In genomic region chr16:56228476-56228875, GRCh38 we compare ENCODE assay signal across 30 cellular contexts.
"Had no signal": no experiment of that assay in that cellular context is flagged by ENCODE, and none has a peak within 500 bp of the region (broad histone marks: within the 10 kb centered on the region; RNA-seq: fewer than 3 reads in every experiment).

No MANE protein-coding gene starts in this region.

- H3K36me3 ChIP-seq: ascending aorta, breast epithelium, cardiac muscle cell, esophagus muscularis mucosa, gastrocnemius medialis, heart left ventricle, WERI-Rb-1 had no signal

- H3K9me3 ChIP-seq: ascending aorta, breast epithelium, esophagus muscularis mucosa, gastrocnemius medialis, heart left ventricle had no signal

- H3K27ac ChIP-seq: ascending aorta, breast epithelium, cardiac muscle cell, coronary artery, esophagus muscularis mucosa, foreskin keratinocyte, gastrocnemius medialis, heart left ventricle, WERI-Rb-1 had no signal

- DNase-seq: activated B cell treated with CpG ODN at 0.5 μM for 24 hours; activated CD4-positive, alpha-beta memory T cell treated with anti-CD3 and anti-CD28 coated beads for 36 hours; activated CD4-positive, alpha-beta T cell treated with anti-CD3 and anti-CD28 coated beads, Interleukin-2, amount 10 ng/mL, durations not matched to agents 24 days and 14 days; activated CD8-positive, alpha-beta memory T cell treated with anti-CD3 and anti-CD28 coated beads, Interleukin-2, amount 10 ng/mL, durations not matched to agents 7 days and 5 days; activated CD8-positive, alpha-beta memory T cell treated with anti-CD3 and anti-CD28 coated beads, Interleukin-2, amount 50 U/mL, for 4 hours; activated CD8-positive, alpha-beta T cell treated with anti-CD3 and anti-CD28 coated beads, Interleukin-2, amount 10 ng/mL, durations not matched to agents 7 days and 5 days; activated gamma-delta T cell; activated naive CD4-positive, alpha-beta T cell; activated naive CD4-positive, alpha-beta T cell treated with anti-CD3 and anti-CD28 coated beads, Interleukin-2, amount 10 ng/mL, durations not matched to agents 7 days and 5 days; activated naive CD8-positive, alpha-beta T cell treated with anti-CD3 and anti-CD28 coated beads, Interleukin-2, amount 10 ng/mL, durations not matched to agents 7 days and 5 days; activated T-cell treated with anti-CD3 and anti-CD28 coated beads, Interleukin-2, amount 50 U/mL, for 1 hour; activated T-cell treated with anti-CD3 and anti-CD28 coated beads, Interleukin-2, amount 50 U/mL, for 48 hours; central memory CD4-positive, alpha-beta T cell; effector CD4-positive, alpha-beta T cell; effector memory CD8-positive, alpha-beta T cell; erythroblast; foreskin keratinocyte; gastrocnemius medialis; glutamatergic neuron; heart left ventricle; T-helper 17 cell; T1000; WERI-Rb-1 had no signal

- ATAC-seq: activated CD4-positive, CD25-positive, alpha-beta regulatory T cell treated with anti-CD3 and anti-CD28 coated beads, Interleukin-2, amount 50 U/mL, for 24 hours; activated CD8-positive, alpha-beta memory T cell treated with anti-CD3 and anti-CD28 coated beads, Interleukin-2, amount 10 ng/mL, durations not matched to agents 7 days and 5 days; activated CD8-positive, alpha-beta T cell treated with anti-CD3 and anti-CD28 coated beads, Interleukin-2, amount 10 ng/mL, durations not matched to agents 7 days and 5 days; activated naive CD4-positive, alpha-beta T cell treated with anti-CD3 and anti-CD28 coated beads, Interleukin-2, amount 50 U/mL, for 72 hours; effector memory CD8-positive, alpha-beta T cell; foreskin keratinocyte; gastrocnemius medialis; heart left ventricle; T-helper 17 cell had no signal

- H3K4me3 ChIP-seq: ascending aorta, breast epithelium, cardiac muscle cell, coronary artery, esophagus muscularis mucosa, gastrocnemius medialis, heart left ventricle had no signal

- H3K27me3 ChIP-seq: ascending aorta, breast epithelium, cardiac muscle cell, esophagus muscularis mucosa, gastrocnemius medialis, heart left ventricle had no signal

- H3K4me1 ChIP-seq: ascending aorta, breast epithelium, esophagus muscularis mucosa, foreskin keratinocyte, gastrocnemius medialis had no signal
